In genomic region chr9:65405253-65405652, GRCh38 we compare ENCODE assay signal across 1 cellular context.
TF ChIP-seq lines count a peak whose summit lies in the region.

No MANE protein-coding gene starts in this region.

TF ChIP-seq in SK-N-SH treated with all-trans-retinoic acid at 6 μM for 48 hours, 23 proteins besides CTCF, POLR2A, EP300 and RAD21 (continued from another document):
- TF ChIP-seq POU6F1 (CRISPR knock-in tag; IDR thresholded peaks at IDR 0.05; ENCODE audit: borderline replicate concordance, low read depth), result no peak
- no peak for TF ChIP-seq ZFP30 (CRISPR knock-in tag; IDR thresholded peaks at IDR 0.05)
- no peak for TF ChIP-seq RARB (CRISPR knock-in tag; IDR thresholded peaks at IDR 0.05)
- TF ChIP-seq TCF4 (CRISPR knock-in tag; IDR thresholded peaks at IDR 0.05; ENCODE audit: borderline replicate concordance), result no peak
- no peak for TF ChIP-seq ZNF70 (CRISPR knock-in tag; IDR thresholded peaks at IDR 0.05)
- TF ChIP-seq PATZ1 (CRISPR knock-in tag; IDR thresholded peaks at IDR 0.05; ENCODE audit: borderline replicate concordance), result no peak
- no peak for TF ChIP-seq TOX (CRISPR knock-in tag; IDR thresholded peaks at IDR 0.05; ENCODE audit: borderline replicate concordance)
- no peak for TF ChIP-seq ZC3H10 (CRISPR knock-in tag; IDR thresholded peaks at IDR 0.05)
- no peak for TF ChIP-seq SNAI2 (CRISPR knock-in tag; IDR thresholded peaks at IDR 0.05)
- TF ChIP-seq GLIS3 (CRISPR knock-in tag; IDR thresholded peaks at IDR 0.05), result no peak
- no peak for TF ChIP-seq ARNTL (CRISPR knock-in tag; IDR thresholded peaks at IDR 0.05; ENCODE audit: borderline replicate concordance, low read depth)
- TF ChIP-seq ZNF8 (CRISPR knock-in tag; IDR thresholded peaks at IDR 0.05), result no peak
- TF ChIP-seq TSHZ2 (CRISPR knock-in tag; IDR thresholded peaks at IDR 0.05), result no peak
- no peak for TF ChIP-seq ESRRG (CRISPR knock-in tag; IDR thresholded peaks at IDR 0.05)
- TF ChIP-seq BACH2 (CRISPR knock-in tag; IDR thresholded peaks at IDR 0.05; ENCODE audit: borderline replicate concordance), result no peak
